Comparison of ENCODE assay signal across 1 cellular context in the genomic region with DNA sequence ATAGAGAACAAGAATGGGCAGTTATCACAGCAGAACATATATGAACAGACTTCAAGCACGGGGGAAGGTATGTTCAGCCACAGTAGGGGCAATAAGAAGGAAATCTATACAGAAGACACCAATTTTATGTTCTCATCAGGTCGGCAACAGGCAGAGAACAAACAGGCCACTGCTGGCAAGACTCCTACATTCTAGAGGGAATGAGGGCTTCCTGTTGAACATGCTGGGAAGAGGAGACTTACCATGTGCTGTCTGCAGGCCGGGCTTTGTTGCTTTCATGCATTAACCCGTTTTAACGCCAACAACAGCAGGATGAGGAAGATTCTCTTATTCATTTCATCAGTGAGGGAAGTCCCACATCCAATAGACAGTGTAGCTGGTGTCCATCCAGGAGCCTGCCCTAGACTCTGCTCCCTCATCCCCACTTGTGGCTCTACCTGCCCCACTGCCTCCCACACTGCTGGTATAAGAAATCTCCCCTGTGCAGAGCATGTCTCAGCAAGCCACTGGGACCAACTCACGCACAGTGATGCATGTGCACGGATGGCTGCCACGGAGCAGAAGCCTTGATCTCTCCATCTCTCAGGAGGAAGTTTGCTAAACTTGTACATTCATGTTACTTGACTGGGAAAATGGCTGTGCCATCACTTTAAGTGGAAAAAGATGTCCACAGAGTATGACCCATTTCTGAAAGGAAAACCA.
TF ChIP-seq lines count a peak whose summit lies in the region.

No MANE protein-coding gene starts in this region.

TF ChIP-seq in SK-N-SH treated with all-trans-retinoic acid at 6 μM for 48 hours, 23 proteins besides CTCF, POLR2A, EP300 and RAD21 (continued from another document):
- TF ChIP-seq CREB5 (CRISPR knock-in tag; IDR thresholded peaks at IDR 0.05; ENCODE audit: low read depth): no peak
- no peak for TF ChIP-seq ISL1 (CRISPR knock-in tag; IDR thresholded peaks at IDR 0.05)
- no peak for TF ChIP-seq BACH2 (CRISPR knock-in tag; IDR thresholded peaks at IDR 0.05; ENCODE audit: borderline replicate concordance)
- no peak for TF ChIP-seq TCF4 (CRISPR knock-in tag; IDR thresholded peaks at IDR 0.05; ENCODE audit: borderline replicate concordance)
